Comparison of ENCODE assay signal across 8 cellular contexts in genomic region chr2:222939208-222939846, GRCh38.
A peak's percentile ranks its signal among the peaks of the same experiment; 100 is the strongest.
DNase-seq lines count a peak whose midpoint lies in the region; ATAC-seq and TF ChIP-seq lines count a peak whose summit lies in the region.

No MANE protein-coding gene starts in this region.

- H3K27me3 ChIP-seq in right atrium auricular region (no peaks in the 10 kb centered on the region), mesenchymal stem cell (ENCODE audit: control insufficient read depth in 1 of 2, insufficient read depth in 1 of 2, low read length in 2 of 2) (no peaks in the 10 kb centered on the region)

- H3K79me1 ChIP-seq in mesenchymal stem cell (replicated peaks; ENCODE audit: low read length, poor library complexity, severe bottlenecking) = peaks cover 4% of the 10 kb centered on the region

- H3K9ac ChIP-seq in mesenchymal stem cell (ENCODE audit: low read length) = no peak overlapping the region

- 49% methylated on average over 2 of the region's 6 CpGs for WGBS in mesenchymal stem cell

- POLR2A ChIA-PET in activated B cell treated with CpG ODN at 0.5 μM for 24 hours (lab: Charles Lee) = no interaction called here

- peaks cover 35% of the 10 kb centered on the region for H3K36me3 ChIP-seq in right atrium auricular region
- peaks cover 8 to 69% of the 10 kb centered on the region in 2 experiments for H3K36me3 ChIP-seq in mesenchymal stem cell (ENCODE audit: control insufficient read depth in 1 of 2, insufficient read depth in 2 of 2, low read depth in 1 of 2, low read length in 2 of 2)

- H3K4me3 ChIP-seq in right atrium auricular region (no peak overlapping the region), mesenchymal stem cell (ENCODE audit: insufficient read depth in 1 of 2, low read depth in 1 of 2, low read length in 2 of 2) (no peak overlapping the region)

- no peak overlapping the region for H3K27ac ChIP-seq in right atrium auricular region
- peak overlapping the region; percentile 74 for H3K27ac ChIP-seq in mesenchymal stem cell (ENCODE audit: low read length, poor library complexity, severe bottlenecking)

- DNase-seq in Right ventricle myocardium inferior (ENCODE audit: missing footprints) (no peak), right atrium auricular region (ENCODE audit: low spot score) (no peak), NCI-H1930 (lab: John Stamatoyannopoulos, UW) (peak; percentile 14 to 20), activated B cell treated with CpG ODN at 0.5 μM for 24 hours (peak; percentile 18), cerebellar cortex (ENCODE audit: low spot score) (peak; percentile 43), mesenchymal stem cell (peak; percentile 77)
- peak; percentile 69 for DNase-seq in stimulated activated naive CD8-positive, alpha-beta T cell treated with anti-CD3 and anti-CD28 coated beads, Interleukin-15, Interleukin-2, amounts not matched to agents 100 U/mL and 50 U/mL, for 24 hours

- no peaks in the 10 kb centered on the region for H3K4me1 Mint-ChIP-seq in activated B cell treated with CpG ODN at 0.5 μM for 24 hours

- H3K23ac ChIP-seq in mesenchymal stem cell (ENCODE audit: low read length in 2 of 2) = no peak overlapping the region

- peaks cover 19% of the 10 kb centered on the region for H3K9me3 Mint-ChIP-seq in activated B cell treated with CpG ODN at 0.5 μM for 24 hours

- no peak overlapping the region for H2AK5ac ChIP-seq in mesenchymal stem cell (ENCODE audit: low read length, severe bottlenecking)

- peak; percentile 73 for ATAC-seq in Right ventricle myocardium inferior
- ATAC-seq in HG02588 (IDR thresholded peaks at IDR 0.05; ENCODE audit: unreplicated experiment) = peak; percentile 76
- peak; percentile 81 for ATAC-seq in activated B cell treated with CpG ODN at 0.5 μM for 24 hours (ENCODE audit: low read depth)
- ATAC-seq in stimulated activated naive CD8-positive, alpha-beta T cell treated with anti-CD3 and anti-CD28 coated beads, Interleukin-15, Interleukin-2, amounts not matched to agents 100 U/mL and 50 U/mL, for 24 hours = peak; percentile 72

- no peak overlapping the region for H3K14ac ChIP-seq in mesenchymal stem cell (ENCODE audit: low read length in 2 of 2)

- no peak overlapping the region for H3K18ac ChIP-seq in mesenchymal stem cell (ENCODE audit: low read depth in 1 of 2, low read length in 2 of 2)

- H3K4me3 Mint-ChIP-seq in activated B cell treated with CpG ODN at 0.5 μM for 24 hours = no peak overlapping the region

- intact Hi-C loops in Right ventricle myocardium inferior (cut with DNase I) (no loop called here), activated B cell treated with CpG ODN at 0.5 μM for 24 hours (cut with micrococcal nuclease) (loop anchor here (1.0 kb wide), 4 partner anchors 24 to 249 kb away; no protein-coding TSS in a partner anchor)

- H3K4me1 ChIP-seq in right atrium auricular region (no peaks in the 10 kb centered on the region), mesenchymal stem cell (ENCODE audit: control insufficient read depth, insufficient read depth, low read depth, low read length) (peaks cover 1% of the 10 kb centered on the region)

- TF ChIP-seq CTCF in right atrium auricular region (IDR thresholded peaks at IDR 0.05) (peak in 1 of 2 donors; percentile 62), activated B cell treated with CpG ODN at 0.5 μM for 24 hours (IDR thresholded peaks at IDR 0.05) (no peak)

- no peak overlapping the region for H3K4me2 ChIP-seq in mesenchymal stem cell (ENCODE audit: low read length, poor library complexity, severe bottlenecking)

- no peak overlapping the region for H2BK12ac ChIP-seq in mesenchymal stem cell (ENCODE audit: low read length in 2 of 2)

- H3K27ac Mint-ChIP-seq in activated B cell treated with CpG ODN at 0.5 μM for 24 hours = no peak overlapping the region

- peaks cover 0 to 22% of the 10 kb centered on the region in 2 donors for H3K9me3 ChIP-seq in right atrium auricular region
- H3K9me3 ChIP-seq in mesenchymal stem cell (ENCODE audit: control insufficient read depth, low read length) = peaks cover 11% of the 10 kb centered on the region

- H3K36me3 Mint-ChIP-seq in activated B cell treated with CpG ODN at 0.5 μM for 24 hours (ENCODE audit: low read depth) = peaks cover 58% of the 10 kb centered on the region

- no peak overlapping the region for H2BK5ac ChIP-seq in mesenchymal stem cell (ENCODE audit: low read depth, low read length, poor library complexity, severe bottlenecking)

- no peak overlapping the region for H2AFZ ChIP-seq in mesenchymal stem cell (ENCODE audit: low read depth, low read length)

- H2BK120ac ChIP-seq in mesenchymal stem cell (ENCODE audit: low read depth, low read length) = no peak overlapping the region

- no peak overlapping the region for H4K8ac ChIP-seq in mesenchymal stem cell (ENCODE audit: low read length)

- H2BK15ac ChIP-seq in mesenchymal stem cell (ENCODE audit: low read depth, poor library complexity, severe bottlenecking) = no peak overlapping the region

- no peak overlapping the region for H4K91ac ChIP-seq in mesenchymal stem cell (ENCODE audit: low read length)

- CTCF ChIA-PET in activated B cell treated with CpG ODN at 0.5 μM for 24 hours (lab: Charles Lee) = interaction anchor here (0.7 to 5.1 kb wide), 15 partner anchors 8 to 249 kb away, joined by 3 to 40 read pairs (median 5); no protein-coding TSS in a partner anchor

- H3K27me3 Mint-ChIP-seq in activated B cell treated with CpG ODN at 0.5 μM for 24 hours = no peaks in the 10 kb centered on the region

- H3K4ac ChIP-seq in mesenchymal stem cell (ENCODE audit: low read depth in 1 of 2, low read length in 2 of 2) = no peak overlapping the region

Comparison
In these comparisons a context has a peak if more than half of its experiments do, and no peak if none do; other contexts are left out.
1. DNase-seq: peak in NCI-H1930 (2 of 2), activated B cell treated with CpG ODN at 0.5 μM for 24 hours (single experiment), cerebellar cortex (single experiment), mesenchymal stem cell (single experiment) and stimulated activated naive CD8-positive, alpha-beta T cell treated with anti-CD3 and anti-CD28 coated beads, Interleukin-15, Interleukin-2, amounts not matched to agents 100 U/mL and 50 U/mL, for 24 hours (single experiment); none in Right ventricle myocardium inferior (single experiment) and right atrium auricular region (single experiment).
2. Peak in every context shown above with its lines, with median percentiles within 50 percentile points of each other: ATAC-seq.